7 cellular contexts compared by ENCODE assay signal in the genomic region with DNA sequence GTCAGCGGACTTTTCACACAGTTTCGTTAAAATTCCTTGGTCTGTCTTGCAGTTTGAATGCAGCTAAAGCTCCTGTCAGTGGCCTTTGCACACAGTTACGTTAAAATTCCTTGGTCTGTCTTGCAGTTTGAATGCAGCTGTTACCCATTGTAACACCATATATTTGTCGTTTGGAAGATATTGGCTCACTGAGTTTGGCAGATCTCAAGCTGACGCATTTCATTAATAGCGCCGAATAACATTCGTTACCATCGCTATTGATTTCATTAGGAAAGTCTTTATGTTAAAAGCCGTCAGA. TPM values are rescaled to one million over a fixed set of nuclear protein-coding genes. Genes with fewer than 3 reads are reported as not detected.
DNase-seq lines count a peak whose midpoint lies in the region; ATAC-seq lines count a peak whose summit lies in the region.

No MANE protein-coding gene starts in this region.

- no peaks in the 10 kb centered on the region for H3K9me3 Mint-ChIP-seq in activated T-helper 2 cell treated with anti-CD3 and anti-CD28 coated beads, Interferon-gamma antibody, Interleukin-2, Interleukin-4, amounts not matched to agents 10 μg/mL and 5 μg/mL and 100 μg/mL, durations not matched to agents 14 hours and 24 hours and 36 hours

- peak overlapping the region; percentile 92 for H3K4me3 Mint-ChIP-seq in activated T-helper 2 cell treated with anti-CD3 and anti-CD28 coated beads, Interferon-gamma antibody, Interleukin-2, Interleukin-4, amounts not matched to agents 10 μg/mL and 5 μg/mL and 100 μg/mL, durations not matched to agents 14 hours and 24 hours and 36 hours (ENCODE audit: low read depth)

- DNase-seq in activated T-helper 2 cell treated with anti-CD3 and anti-CD28 coated beads, Interferon-gamma antibody, Interleukin-2, Interleukin-4, amounts not matched to agents 10 μg/mL and 5 μg/mL and 100 μg/mL, durations not matched to agents 14 hours and 24 hours and 36 hours (ENCODE audit: low spot score), result no peak
- DNase-seq in middle frontal gyrus (ENCODE audit: extremely low spot score, low spot score), result no peak

- peak overlapping the region; percentile 85 for H3K27ac Mint-ChIP-seq in activated T-helper 2 cell treated with anti-CD3 and anti-CD28 coated beads, Interferon-gamma antibody, Interleukin-2, Interleukin-4, amounts not matched to agents 10 μg/mL and 5 μg/mL and 100 μg/mL, durations not matched to agents 14 hours and 24 hours and 36 hours

- ATAC-seq in HG03432 (IDR thresholded peaks at IDR 0.05; ENCODE audit: unreplicated experiment) (no peak), HG02884 (IDR thresholded peaks at IDR 0.05; ENCODE audit: unreplicated experiment) (no peak)

- H3K4me3 ChIP-seq in HUES6 (ENCODE audit: low read depth, low read length), result peak overlapping the region; percentile 96
- H3K4me3 ChIP-seq in iPS-20b (ENCODE audit: low read length), result peak overlapping the region; percentile 94
- peak overlapping the region; percentile 79 to 83 for H3K4me3 ChIP-seq in stomach smooth muscle (ENCODE audit: low read length in 2 of 2)

- H3K27ac ChIP-seq in HUES6 (ENCODE audit: low read depth, low read length), result no peak overlapping the region
- no peak overlapping the region for H3K27ac ChIP-seq in iPS-20b (ENCODE audit: low read length)
- no peak overlapping the region for H3K27ac ChIP-seq in stomach smooth muscle (ENCODE audit: low read length)

- H3K9ac ChIP-seq in HUES6 (ENCODE audit: low read length) (peak overlapping the region; percentile 73), iPS-20b (ENCODE audit: low read depth, low read length) (peak overlapping the region; percentile 80; the same call in 1 of the 2 replicates), stomach smooth muscle (ENCODE audit: low read length in 2 of 2) (peak overlapping the region; percentile 74 to 86)

- H3K9me3 ChIP-seq in HUES6 (ENCODE audit: control insufficient read depth, insufficient read depth, low read depth, low read length) (no peaks in the 10 kb centered on the region), iPS-20b (ENCODE audit: insufficient read depth, low read depth, low read length) (no peaks in the 10 kb centered on the region), stomach smooth muscle (ENCODE audit: control insufficient read depth in 2 of 2, low read length in 2 of 2) (no peaks in the 10 kb centered on the region)

- H3K27me3 Mint-ChIP-seq in activated T-helper 2 cell treated with anti-CD3 and anti-CD28 coated beads, Interferon-gamma antibody, Interleukin-2, Interleukin-4, amounts not matched to agents 10 μg/mL and 5 μg/mL and 100 μg/mL, durations not matched to agents 14 hours and 24 hours and 36 hours (ENCODE audit: low read depth), result no peaks in the 10 kb centered on the region

- H3K36me3 Mint-ChIP-seq in activated T-helper 2 cell treated with anti-CD3 and anti-CD28 coated beads, Interferon-gamma antibody, Interleukin-2, Interleukin-4, amounts not matched to agents 10 μg/mL and 5 μg/mL and 100 μg/mL, durations not matched to agents 14 hours and 24 hours and 36 hours (ENCODE audit: low read depth), result peaks cover 8% of the 10 kb centered on the region

- peaks cover 22% of the 10 kb centered on the region for H3K4me1 ChIP-seq in HUES6 (ENCODE audit: control insufficient read depth, insufficient read depth, low read length)
- H3K4me1 ChIP-seq in iPS-20b (ENCODE audit: insufficient read depth, low read length), result peaks cover 11% of the 10 kb centered on the region; the same call in 1 of the 2 replicates
- H3K4me1 ChIP-seq in stomach smooth muscle (ENCODE audit: control insufficient read depth, insufficient read depth, low read length), result peaks cover 9% of the 10 kb centered on the region

- H3K36me3 ChIP-seq in HUES6 (ENCODE audit: control insufficient read depth, insufficient read depth, low read length), result no peaks in the 10 kb centered on the region
- no peaks in the 10 kb centered on the region for H3K36me3 ChIP-seq in iPS-20b (ENCODE audit: insufficient read depth, low read depth, low read length)
- H3K36me3 ChIP-seq in stomach smooth muscle (ENCODE audit: control insufficient read depth in 2 of 2, insufficient read depth in 2 of 2, low read length in 2 of 2), result no peaks in the 10 kb centered on the region

- H3K4me1 Mint-ChIP-seq in activated T-helper 2 cell treated with anti-CD3 and anti-CD28 coated beads, Interferon-gamma antibody, Interleukin-2, Interleukin-4, amounts not matched to agents 10 μg/mL and 5 μg/mL and 100 μg/mL, durations not matched to agents 14 hours and 24 hours and 36 hours (ENCODE audit: low read depth), result peaks cover 47% of the 10 kb centered on the region

- H3K27me3 ChIP-seq in HUES6 (ENCODE audit: control insufficient read depth, insufficient read depth, low read length) (peaks cover 4% of the 10 kb centered on the region; the same call in 1 of the 2 replicates), iPS-20b (ENCODE audit: insufficient read depth, low read length) (peaks cover 18% of the 10 kb centered on the region), stomach smooth muscle (ENCODE audit: control insufficient read depth in 1 of 2, insufficient read depth in 2 of 2, low read length in 2 of 2) (no peaks in the 10 kb centered on the region)

- intact Hi-C loops in activated T-helper 2 cell treated with anti-CD3 and anti-CD28 coated beads, Interferon-gamma antibody, Interleukin-2, Interleukin-4, amounts not matched to agents 10 μg/mL and 5 μg/mL and 100 μg/mL, durations not matched to agents 14 hours and 24 hours and 36 hours (cut with micrococcal nuclease), result no loop called here

RNA-seq across cellular contexts. Expression of a gene that starts 1.1 kb away (rescaled TPM):
- total RNA-seq in activated T-helper 2 cell treated with anti-CD3 and anti-CD28 coated beads, Interferon-gamma antibody, Interleukin-2, Interleukin-4, amounts not matched to agents 10 μg/mL and 5 μg/mL and 100 μg/mL, durations not matched to agents 14 hours and 24 hours and 36 hours, result 48.4 and 49.1 TPM in 2 replicates
